In genomic region chr4:120667102-120667501, GRCh38 we compare ENCODE assay signal across 21 cellular contexts.
DNase-seq lines count a peak whose midpoint lies in the region.
"Had no signal": no experiment of that assay in that cellular context is flagged by ENCODE, and none has a peak within 500 bp of the region (broad histone marks: within the 10 kb centered on the region; RNA-seq: fewer than 3 reads in every experiment).

No MANE protein-coding gene starts in this region.

- H3K4me3 ChIP-seq in MG63: no peak overlapping the region
- H3K4me3 ChIP-seq: A549; BLaER1 treated with 17β-estradiol and CSF1 and Interleukin-3, amounts not matched to agents 10 nM and 100 nM; GM12878; GM23338 had no signal

- no peaks in the 10 kb centered on the region for H3K36me3 ChIP-seq in MG63
- H3K36me3 ChIP-seq: BE2C; BLaER1 treated with 17β-estradiol and CSF1 and Interleukin-3, amounts not matched to agents 10 nM and 100 nM had no signal

- DNase-seq in SIG-M5 treated with dmso at 0.1 percent for 504 hours (lab: John Stamatoyannopoulos, UW; ENCODE audit: unreplicated experiment): peak; percentile 22
- DNase-seq in SIG-M5 (lab: John Stamatoyannopoulos, UW): no peak
- DNase-seq in Kasumi-1 (lab: John Stamatoyannopoulos, UW): peak; percentile 50 to 59
- DNase-seq in OCI-M1 (lab: John Stamatoyannopoulos, UW): peak; percentile 7
- no peak for DNase-seq in central memory CD4-positive, alpha-beta T cell
- no peak for DNase-seq in MG63
- DNase-seq: 8988T; ACHN; AML-193; BE2C; CD4-positive, alpha-beta T cell; CD8-positive, alpha-beta memory T cell; DMS 273 treated with DMSO at 0.1 percent for 48 hours; DMS79; EL; GDM1; H9 had no signal

- no peaks in the 10 kb centered on the region for H3K9me3 ChIP-seq in MG63
- H3K9me3 ChIP-seq: A549, BE2C had no signal

- H3K27me3 ChIP-seq in MG63: no peaks in the 10 kb centered on the region
- H3K27me3 ChIP-seq: BE2C; BLaER1 treated with 17β-estradiol and CSF1 and Interleukin-3, amounts not matched to agents 10 nM and 100 nM had no signal

Comparison
In these comparisons a context has a peak if more than half of its experiments do, and no peak if none do; other contexts are left out.
1. DNase-seq: peak in SIG-M5 treated with dmso at 0.1 percent for 504 hours (single experiment), Kasumi-1 (2 of 2) and OCI-M1 (single experiment); none in SIG-M5 (single experiment), central memory CD4-positive, alpha-beta T cell (single experiment) and MG63 (single experiment).